ENCODE assay signal across 9 cellular contexts in the genomic region with DNA sequence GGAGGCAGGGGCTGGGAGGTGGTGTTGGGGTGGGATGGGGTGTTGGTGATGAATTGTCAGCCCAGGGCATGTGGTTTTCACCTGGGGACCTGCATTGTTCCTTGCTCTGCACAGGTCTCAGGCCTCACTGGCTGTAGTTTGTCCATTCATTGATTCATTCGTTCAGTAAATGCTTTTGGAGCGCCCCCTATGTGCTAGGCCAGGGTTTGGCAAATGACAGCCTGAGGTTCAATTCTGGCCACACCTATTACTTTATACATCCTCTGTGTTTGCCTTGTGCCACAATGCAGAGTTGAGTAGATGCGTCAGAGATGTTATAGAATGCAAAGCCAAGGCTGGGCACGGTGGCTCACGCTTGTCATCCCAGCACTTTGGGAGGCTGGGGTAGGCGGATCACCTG. TPM values are rescaled to one million over a fixed set of nuclear protein-coding genes. Genes with fewer than 3 reads are reported as not detected.
DNase-seq lines count a peak whose midpoint lies in the region; ATAC-seq, FAIRE-seq and TF ChIP-seq lines count a peak whose summit lies in the region.
"Had no signal": no experiment of that assay in that cellular context is flagged by ENCODE, and none has a peak within 500 bp of the region (broad histone marks: within the 10 kb centered on the region; RNA-seq: fewer than 3 reads in every experiment).

No MANE protein-coding gene starts in this region.

- H3F3A ChIP-seq in SK-N-SH (replicated peaks; ENCODE audit: insufficient read depth), result peaks cover 3% of the 10 kb centered on the region

- H3K36me3 ChIP-seq in SK-N-SH (replicated peaks in 1 of 2; ENCODE audit: control insufficient read depth in 1 of 2, insufficient read depth in 2 of 2, low read length in 1 of 2) (no peaks in the 10 kb centered on the region), small intestine (ENCODE audit: control insufficient read depth in 2 of 2, insufficient read depth in 2 of 2, low read length in 2 of 2) (no peaks in the 10 kb centered on the region)

- no peak overlapping the region for H3K27ac ChIP-seq in SK-N-SH (ENCODE audit: low read depth in 2 of 2, low read length in 1 of 2)
- H3K27ac ChIP-seq in small intestine (ENCODE audit: low read depth in 1 of 2, low read length in 1 of 2), result no peak overlapping the region
- H3K27ac ChIP-seq: coronary artery had no signal

- H3K27me3 ChIP-seq in SK-N-SH (ENCODE audit: insufficient read depth) (no peaks in the 10 kb centered on the region), small intestine (ENCODE audit: control insufficient read depth in 2 of 2, insufficient read depth in 2 of 2, low read length in 2 of 2) (no peaks in the 10 kb centered on the region)

- 66% methylated on average over 5 of the region's 6 CpGs for WGBS in SK-N-SH (ENCODE audit: low lambda C conversion rate)
- WGBS in small intestine, 3 donors, result 58 to 63% (median 58%) methylated on average over 6 of the region's 6 CpGs

- H3K4me2 ChIP-seq in SK-N-SH, result no peak overlapping the region

- TF ChIP-seq EP300 in SK-N-SH (IDR thresholded peaks at IDR 0.05; ENCODE audit: borderline replicate concordance in 1 of 2, low read depth in 1 of 2, low read length in 1 of 2), result no peak

- H3K9ac ChIP-seq in SK-N-SH, result no peak overlapping the region

- no peak for FAIRE-seq in small intestine (lab: Jason Lieb, UNC)

- H3K9me3 ChIP-seq in SK-N-SH (no peaks in the 10 kb centered on the region), small intestine (ENCODE audit: control insufficient read depth, low read depth) (no peaks in the 10 kb centered on the region)

- no peaks in the 10 kb centered on the region for H4K20me1 ChIP-seq in SK-N-SH (ENCODE audit: insufficient read depth)

- POLR2A ChIA-PET in SK-N-SH (lab: Yijun Ruan, JAX), result no interaction called here

- CTCF ChIA-PET in SK-N-SH (lab: Yijun Ruan, JAX), result no interaction called here

- no peak overlapping the region for H2AFZ ChIP-seq in SK-N-SH (ENCODE audit: low read depth)

- no peak for DNase-seq in SK-N-SH
- DNase-seq in M059J (ENCODE audit: low read depth), result peak; percentile 26
- DNase-seq in astrocyte of the spinal cord (ENCODE audit: low read depth, low spot score), result no peak
- peak; percentile 23 for DNase-seq in small intestine
- no peak for DNase-seq in sciatic nerve (ENCODE audit: low spot score)
- DNase-seq in kidney glomerular epithelial cell (lab: John Stamatoyannopoulos, UW), result no peak
- DNase-seq in RKO (ENCODE audit: low spot score), result no peak

- no peaks in the 10 kb centered on the region for H3K9me2 ChIP-seq in SK-N-SH

- no peaks in the 10 kb centered on the region for H3K79me2 ChIP-seq in SK-N-SH (ENCODE audit: insufficient read depth)

- TF ChIP-seq CTCF in SK-N-SH (IDR thresholded peaks at IDR 0.05) (peak; percentile 42; the same call in 1 of the 2 replicates), astrocyte of the spinal cord (IDR thresholded peaks at IDR 0.05; ENCODE audit: low read depth, low read length) (peak; percentile 34)

- ATAC-seq in SK-N-SH treated with all-trans-retinoic acid at 6 μM for 48 hours (no peak), sciatic nerve (no peak)

- in situ Hi-C loops in astrocyte of the spinal cord (cut with HindIII; ENCODE audit: low sequenced_read_pairs), result no loop called here

- intact Hi-C loops in sciatic nerve (cut with DNase I), result no loop called here

- TF ChIP-seq RAD21 in SK-N-SH (IDR thresholded peaks at IDR 0.05; ENCODE audit: low read length), result peak; percentile 33; the same call in 1 of the 2 replicates

- H3K4me1 ChIP-seq in SK-N-SH (ENCODE audit: control insufficient read depth in 1 of 2, insufficient read depth in 2 of 2, low read depth in 1 of 2, low read length in 1 of 2) (0 out of 4 replicates have a peak, but pooled peaks cover 0 to 4% of the 10 kb centered on the region in 2 experiments), small intestine (ENCODE audit: control insufficient read depth in 2 of 2, insufficient read depth in 1 of 2, low read depth in 1 of 2, low read length in 1 of 2) (no peaks in the 10 kb centered on the region)

- H3K4me3 ChIP-seq in SK-N-SH (ENCODE audit: low read depth in 2 of 2, low read length in 1 of 2) (no peak overlapping the region; a peak in 1 of 4 replicates), astrocyte of the spinal cord (ENCODE audit: low read depth, low read length) (no peak overlapping the region), small intestine (ENCODE audit: low read depth in 1 of 2, low read length in 2 of 2) (no peak overlapping the region)
- H3K4me3 ChIP-seq: coronary artery had no signal

TF ChIP-seq in SK-N-SH, 30 proteins besides CTCF, POLR2A, EP300 and RAD21:
- TF ChIP-seq ELF1 (IDR thresholded peaks at IDR 0.05), result no peak

TF ChIP-seq in SK-N-SH treated with all-trans-retinoic acid at 6 μM for 48 hours, 23 proteins besides CTCF, POLR2A, EP300 and RAD21 (continues in another document):
- TF ChIP-seq, protein P1, sequence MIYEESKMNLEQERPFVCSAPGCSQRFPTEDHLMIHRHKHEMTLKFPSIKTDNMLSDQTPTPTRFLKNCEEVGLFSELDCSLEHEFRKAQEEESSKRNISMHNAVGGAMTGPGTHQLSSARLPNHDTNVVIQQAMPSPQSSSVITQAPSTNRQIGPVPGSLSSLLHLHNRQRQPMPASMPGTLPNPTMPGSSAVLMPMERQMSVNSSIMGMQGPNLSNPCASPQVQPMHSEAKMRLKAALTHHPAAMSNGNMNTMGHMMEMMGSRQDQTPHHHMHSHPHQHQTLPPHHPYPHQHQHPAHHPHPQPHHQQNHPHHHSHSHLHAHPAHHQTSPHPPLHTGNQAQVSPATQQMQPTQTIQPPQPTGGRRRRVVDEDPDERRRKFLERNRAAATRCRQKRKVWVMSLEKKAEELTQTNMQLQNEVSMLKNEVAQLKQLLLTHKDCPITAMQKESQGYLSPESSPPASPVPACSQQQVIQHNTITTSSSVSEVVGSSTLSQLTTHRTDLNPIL (CRISPR knock-in tag; IDR thresholded peaks at IDR 0.05; ENCODE audit: low read depth), result no peak
- TF ChIP-seq, protein P2, sequence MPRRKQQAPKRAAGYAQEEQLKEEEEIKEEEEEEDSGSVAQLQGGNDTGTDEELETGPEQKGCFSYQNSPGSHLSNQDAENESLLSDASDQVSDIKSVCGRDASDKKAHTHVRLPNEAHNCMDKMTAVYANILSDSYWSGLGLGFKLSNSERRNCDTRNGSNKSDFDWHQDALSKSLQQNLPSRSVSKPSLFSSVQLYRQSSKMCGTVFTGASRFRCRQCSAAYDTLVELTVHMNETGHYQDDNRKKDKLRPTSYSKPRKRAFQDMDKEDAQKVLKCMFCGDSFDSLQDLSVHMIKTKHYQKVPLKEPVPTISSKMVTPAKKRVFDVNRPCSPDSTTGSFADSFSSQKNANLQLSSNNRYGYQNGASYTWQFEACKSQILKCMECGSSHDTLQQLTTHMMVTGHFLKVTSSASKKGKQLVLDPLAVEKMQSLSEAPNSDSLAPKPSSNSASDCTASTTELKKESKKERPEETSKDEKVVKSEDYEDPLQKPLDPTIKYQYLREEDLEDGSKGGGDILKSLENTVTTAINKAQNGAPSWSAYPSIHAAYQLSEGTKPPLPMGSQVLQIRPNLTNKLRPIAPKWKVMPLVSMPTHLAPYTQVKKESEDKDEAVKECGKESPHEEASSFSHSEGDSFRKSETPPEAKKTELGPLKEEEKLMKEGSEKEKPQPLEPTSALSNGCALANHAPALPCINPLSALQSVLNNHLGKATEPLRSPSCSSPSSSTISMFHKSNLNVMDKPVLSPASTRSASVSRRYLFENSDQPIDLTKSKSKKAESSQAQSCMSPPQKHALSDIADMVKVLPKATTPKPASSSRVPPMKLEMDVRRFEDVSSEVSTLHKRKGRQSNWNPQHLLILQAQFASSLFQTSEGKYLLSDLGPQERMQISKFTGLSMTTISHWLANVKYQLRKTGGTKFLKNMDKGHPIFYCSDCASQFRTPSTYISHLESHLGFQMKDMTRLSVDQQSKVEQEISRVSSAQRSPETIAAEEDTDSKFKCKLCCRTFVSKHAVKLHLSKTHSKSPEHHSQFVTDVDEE (CRISPR knock-in tag; IDR thresholded peaks at IDR 0.05), result no peak
- no peak for TF ChIP-seq ZNF565 (CRISPR knock-in tag; conservative IDR thresholded peaks at IDR 0.05; ENCODE audit: low read depth)
- TF ChIP-seq ZNF8 (CRISPR knock-in tag; IDR thresholded peaks at IDR 0.05), result no peak
- TF ChIP-seq, protein P3, sequence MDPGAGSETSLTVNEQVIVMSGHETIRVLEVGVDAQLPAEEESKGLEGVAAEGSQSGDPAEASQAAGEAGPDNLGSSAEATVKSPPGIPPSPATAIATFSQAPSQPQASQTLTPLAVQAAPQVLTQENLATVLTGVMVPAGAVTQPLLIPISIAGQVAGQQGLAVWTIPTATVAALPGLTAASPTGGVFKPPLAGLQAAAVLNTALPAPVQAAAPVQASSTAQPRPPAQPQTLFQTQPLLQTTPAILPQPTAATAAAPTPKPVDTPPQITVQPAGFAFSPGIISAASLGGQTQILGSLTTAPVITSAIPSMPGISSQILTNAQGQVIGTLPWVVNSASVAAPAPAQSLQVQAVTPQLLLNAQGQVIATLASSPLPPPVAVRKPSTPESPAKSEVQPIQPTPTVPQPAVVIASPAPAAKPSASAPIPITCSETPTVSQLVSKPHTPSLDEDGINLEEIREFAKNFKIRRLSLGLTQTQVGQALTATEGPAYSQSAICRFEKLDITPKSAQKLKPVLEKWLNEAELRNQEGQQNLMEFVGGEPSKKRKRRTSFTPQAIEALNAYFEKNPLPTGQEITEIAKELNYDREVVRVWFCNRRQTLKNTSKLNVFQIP (CRISPR knock-in tag; IDR thresholded peaks at IDR 0.05; ENCODE audit: borderline replicate concordance, low read depth), result no peak
- TF ChIP-seq ZFP30 (CRISPR knock-in tag; IDR thresholded peaks at IDR 0.05), result no peak

RNA-seq across cellular contexts. Expression of gene ADCK1, which starts 4.7 kb away (rescaled TPM):
- polyA plus RNA-seq in SK-N-SH (2012; rRNA removed) (10.4 and 11.4 TPM in 2 replicates), small intestine (10 to 100 TPM in 1 of 3 donors, 1 to 10 TPM in 2; 5.1 to 10.2 (median 7.2) TPM)
- polyA plus RNA-seq in SK-N-SH (2012; cell fraction: cytosol; rRNA removed), result 6.1 and 7.4 TPM in 2 replicates
- polyA plus RNA-seq in SK-N-SH (2012; cell fraction: nucleus; rRNA removed), result 22.4 and 24.9 TPM in 2 replicates
- 4.9 and 5.4 TPM in 2 replicates for total RNA-seq in M059J (2014; rRNA removed; shearing (Covaris generic))
- total RNA-seq in sciatic nerve, result 8.2 TPM

RNA-seq across cellular contexts. Expression of gene SNW1, which starts 43.6 kb away (rescaled TPM):
- 29.8 and 30.2 TPM in 2 replicates for polyA plus RNA-seq in SK-N-SH (2012; rRNA removed)
- 34.2 and 44.0 TPM in 2 replicates for polyA plus RNA-seq in SK-N-SH (2012; cell fraction: cytosol; rRNA removed)
- 33.4 and 43.8 TPM in 2 replicates for polyA plus RNA-seq in SK-N-SH (2012; cell fraction: nucleus; rRNA removed)
- total RNA-seq in M059J (2014; rRNA removed; shearing (Covaris generic)), result 65.0 and 99.5 TPM in 2 replicates
- 10 to 100 TPM; 40.3 to 49.7 (median 44.3) TPM for polyA plus RNA-seq in small intestine
- 69.3 TPM for total RNA-seq in sciatic nerve

Comparison
In these comparisons a context has a peak if more than half of its experiments do, and no peak if none do; other contexts are left out.
1. DNase-seq: peak in M059J (single experiment) and small intestine (single experiment); none in SK-N-SH (single experiment), astrocyte of the spinal cord (single experiment), sciatic nerve (single experiment), kidney glomerular epithelial cell (single experiment) and RKO (single experiment).